11 cellular contexts compared by ENCODE assay signal in the genomic region with DNA sequence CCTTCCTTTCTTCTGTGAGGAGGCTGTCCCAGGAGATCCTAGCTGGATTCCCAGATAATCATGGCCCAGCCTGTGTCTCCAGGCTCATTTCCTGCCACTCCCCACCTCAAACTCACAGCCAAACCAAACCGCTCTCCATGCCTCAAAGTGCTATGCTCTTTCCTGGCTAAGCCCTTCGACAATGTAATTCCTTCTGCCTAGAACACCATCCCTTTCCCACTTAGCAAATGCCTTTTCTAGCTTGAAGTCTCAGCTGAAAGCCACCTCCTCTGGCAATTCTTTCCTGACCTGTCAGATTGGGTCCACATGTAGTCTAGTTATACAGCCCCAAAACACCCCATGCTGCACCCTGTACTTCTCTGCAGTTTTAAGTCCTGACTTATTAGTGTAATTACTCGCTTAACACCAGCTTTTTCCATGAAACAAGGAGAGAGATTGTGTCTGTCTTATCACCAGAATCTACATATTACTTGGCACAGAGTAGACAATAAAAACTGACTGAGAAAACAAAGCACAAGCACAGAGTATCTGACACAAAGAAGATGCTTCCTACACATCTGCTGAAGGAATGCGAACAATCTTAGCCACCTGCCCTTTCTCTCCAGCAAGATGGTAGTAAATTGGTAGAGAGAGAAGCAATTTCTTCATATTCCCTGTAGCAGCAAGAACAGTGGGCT. TPM values are rescaled to one million over a fixed set of nuclear protein-coding genes. Genes with fewer than 3 reads are reported as not detected.
DNase-seq lines count a peak whose midpoint lies in the region; ATAC-seq and TF ChIP-seq lines count a peak whose summit lies in the region.
"Had no signal": no experiment of that assay in that cellular context is flagged by ENCODE, and none has a peak within 500 bp of the region (broad histone marks: within the 10 kb centered on the region; RNA-seq: fewer than 3 reads in every experiment).

No MANE protein-coding gene starts in this region.

- no peak overlapping the region for H3K9ac ChIP-seq in DND-41 (ENCODE audit: low read depth, low read length)

- ATAC-seq in DND-41 (ENCODE audit: insufficient read depth, low read depth) (no peak), GM19452 (IDR thresholded peaks at IDR 0.05; ENCODE audit: unreplicated experiment) (no peak), GM18909 (IDR thresholded peaks at IDR 0.05; ENCODE audit: poor library complexity, unreplicated experiment) (no peak)

- no peaks in the 10 kb centered on the region for H3K27me3 ChIP-seq in DND-41 (ENCODE audit: insufficient read depth, low read length, poor library complexity)
- no peaks in the 10 kb centered on the region for H3K27me3 ChIP-seq in WERI-Rb-1 (ENCODE audit: insufficient read depth, low read depth, severe bottlenecking)

- H3K4me1 ChIP-seq in DND-41 (ENCODE audit: insufficient read depth, low read length) = peaks cover 28% of the 10 kb centered on the region

- peak overlapping the region; percentile 15; the same call in 1 of the 2 replicates for H3K4me2 ChIP-seq in DND-41 (ENCODE audit: insufficient read depth, low read length)

- peaks cover 58% of the 10 kb centered on the region for H4K20me1 ChIP-seq in DND-41 (ENCODE audit: insufficient read depth, low read length)

- H3K27me3 Mint-ChIP-seq in osteocyte (ENCODE audit: unreplicated experiment) = no peaks in the 10 kb centered on the region

- peaks cover 50% of the 10 kb centered on the region for H3K4me1 Mint-ChIP-seq in osteocyte (ENCODE audit: unreplicated experiment)

- TF ChIP-seq CTCF in DND-41 (IDR thresholded peaks at IDR 0.05; ENCODE audit: borderline replicate concordance, extremely low read depth, low read length, poor library complexity, severe bottlenecking) (no peak), WERI-Rb-1 (IDR thresholded peaks at IDR 0.05; ENCODE audit: low read depth, low read length) (no peak), osteocyte (IDR thresholded peaks at IDR 0.05) (no peak)

- no peak overlapping the region for H2AFZ ChIP-seq in DND-41 (ENCODE audit: low read depth, low read length)

- H3K4me3 ChIP-seq in DND-41 (ENCODE audit: low read depth in 1 of 2, low read length in 2 of 2) (no peak overlapping the region), WERI-Rb-1 (ENCODE audit: low read depth, low read length) (no peak overlapping the region)

- no peaks in the 10 kb centered on the region for H3K9me3 Mint-ChIP-seq in osteocyte (ENCODE audit: unreplicated experiment)

- peaks cover 34% of the 10 kb centered on the region for H3K36me3 ChIP-seq in DND-41 (ENCODE audit: insufficient read depth, low read length)
- peaks cover 35% of the 10 kb centered on the region for H3K36me3 ChIP-seq in WERI-Rb-1

- no peak overlapping the region for H3K4me3 Mint-ChIP-seq in osteocyte (ENCODE audit: unreplicated experiment)

- H3K27ac ChIP-seq in DND-41 (ENCODE audit: low read length) (no peak overlapping the region), WERI-Rb-1 (peak overlapping the region; percentile 37; the same call in 1 of the 2 replicates)

- H3K36me3 Mint-ChIP-seq in osteocyte (ENCODE audit: unreplicated experiment) = peaks cover 5% of the 10 kb centered on the region

- DNase-seq in DND-41 (no peak), WERI-Rb-1 (no peak), glomerular visceral epithelial cell (ENCODE audit: extremely low spot score) (peak; percentile 18), osteocyte (ENCODE audit: extremely low spot score, unreplicated experiment) (no peak), cerebellar nuclear complex (lab: John Stamatoyannopoulos, UW) (no peak), NCI-H1105 treated with DMSO at 0.1 percent for 48 hours (lab: John Stamatoyannopoulos, UW) (no peak)
- DNase-seq: activated CD4-positive, alpha-beta T cell treated with anti-CD3 and anti-CD28 coated beads, Interleukin-2, amount 50 U/mL, for 1 hour; NCI-H748 treated with DMSO at 0.1 percent for 48 hours had no signal

- H3K9me3 ChIP-seq in DND-41 (ENCODE audit: insufficient read depth, low read length, severe bottlenecking) (no peaks in the 10 kb centered on the region), WERI-Rb-1 (ENCODE audit: severe bottlenecking) (no peaks in the 10 kb centered on the region)

- peak overlapping the region; percentile 58 for H3K27ac Mint-ChIP-seq in osteocyte (ENCODE audit: unreplicated experiment)

- peaks cover 95% of the 10 kb centered on the region for H3K79me2 ChIP-seq in DND-41 (ENCODE audit: insufficient read depth, low read length)

RNA-seq across cellular contexts. Expression of a gene that starts 5.4 kb away (rescaled TPM):
- total RNA-seq in osteocyte = 39.8 and 41.8 TPM in 2 replicates

RNA-seq across cellular contexts. Expression of a gene that starts 44.4 kb away (rescaled TPM):
- not detected in 2 replicates for total RNA-seq in osteocyte
- total RNA-seq: mononuclear cell had no signal

RNA-seq across cellular contexts. Expression of a gene that starts 46.7 kb away (rescaled TPM):
- not detected in 2 replicates for total RNA-seq in osteocyte
